Comparison of ENCODE assay signal across 1 cellular context in genomic region chr2:27177441-27178351, GRCh38.
A peak's percentile ranks its signal among the peaks of the same experiment; 100 is the strongest.
TF ChIP-seq lines count a peak whose summit lies in the region.

No MANE protein-coding gene starts in this region.

TF ChIP-seq in HepG2, 621 proteins besides CTCF, POLR2A, EP300 and RAD21 (continued from another document and continues in another):
- no peak; the same call in 1 of the 2 replicates for TF ChIP-seq ZSCAN5A (CRISPR knock-in tag; IDR thresholded peaks at IDR 0.05; ENCODE audit: borderline replicate concordance)
- no peak for TF ChIP-seq MBNL3 (CRISPR knock-in tag; conservative IDR thresholded peaks at IDR 0.05)
- peak; percentile 53; the same call in 1 of the 2 replicates for TF ChIP-seq ZNF263 (CRISPR knock-in tag; IDR thresholded peaks at IDR 0.05)
- TF ChIP-seq ERF (CRISPR knock-in tag; IDR thresholded peaks at IDR 0.05): peak; percentile 76
- TF ChIP-seq ZBTB25 (CRISPR knock-in tag; IDR thresholded peaks at IDR 0.05): peak; percentile 91
- TF ChIP-seq TRIM22 (IDR thresholded peaks at IDR 0.05): no peak
- peak; percentile 83 for TF ChIP-seq TFE3 (CRISPR knock-in tag; IDR thresholded peaks at IDR 0.05)
- no peak for TF ChIP-seq TMF1 (CRISPR knock-in tag; IDR thresholded peaks at IDR 0.05; ENCODE audit: low read depth)
- no peak for TF ChIP-seq NFE2 (CRISPR knock-in tag; IDR thresholded peaks at IDR 0.05)
- no peak for TF ChIP-seq THAP7 (CRISPR knock-in tag; IDR thresholded peaks at IDR 0.05)
- no peak for TF ChIP-seq PBX3 (CRISPR knock-in tag; IDR thresholded peaks at IDR 0.05; ENCODE audit: borderline replicate concordance)
- no peak for TF ChIP-seq PHF20 (CRISPR knock-in tag; IDR thresholded peaks at IDR 0.05)
- TF ChIP-seq ZNF891 (CRISPR knock-in tag; IDR thresholded peaks at IDR 0.05): peak; percentile 49; the same call in 1 of the 2 replicates
- peak; percentile 51; the same call in 1 of the 2 replicates for TF ChIP-seq ZMYM4 (CRISPR knock-in tag; IDR thresholded peaks at IDR 0.05)
- TF ChIP-seq ZNF343 (CRISPR knock-in tag; IDR thresholded peaks at IDR 0.05): no peak; the same call in 1 of the 2 replicates
- no peak for TF ChIP-seq BCLAF1 (IDR thresholded peaks at IDR 0.05)
- TF ChIP-seq NCOA5 (CRISPR knock-in tag; IDR thresholded peaks at IDR 0.05): no peak
- no peak for TF ChIP-seq HNRNPL (IDR thresholded peaks at IDR 0.05; ENCODE audit: low read depth, low read length)
- TF ChIP-seq ZNF256 (CRISPR knock-in tag; conservative IDR thresholded peaks at IDR 0.05): no peak
- TF ChIP-seq REXO4 (CRISPR knock-in tag; IDR thresholded peaks at IDR 0.05; ENCODE audit: borderline replicate concordance): no peak
- TF ChIP-seq ZNF563 (CRISPR knock-in tag; IDR thresholded peaks at IDR 0.05): peak; percentile 93
- no peak for TF ChIP-seq RELA (CRISPR knock-in tag; IDR thresholded peaks at IDR 0.05)
- peak; percentile 86 for TF ChIP-seq ZNF7 (CRISPR knock-in tag; IDR thresholded peaks at IDR 0.05)
- TF ChIP-seq ZNF124 (CRISPR knock-in tag; IDR thresholded peaks at IDR 0.05): peak; percentile 44; the same call in 1 of the 2 replicates
- TF ChIP-seq AGO2 (optimal IDR thresholded peaks at IDR 0.05; ENCODE audit: low read depth, low read length): no peak
- no peak for TF ChIP-seq ZNF776 (CRISPR knock-in tag; IDR thresholded peaks at IDR 0.05)
- no peak for TF ChIP-seq NAIF1 (CRISPR knock-in tag; IDR thresholded peaks at IDR 0.05; ENCODE audit: borderline replicate concordance)
- no peak for TF ChIP-seq TIGD3 (CRISPR knock-in tag; IDR thresholded peaks at IDR 0.05; ENCODE audit: borderline replicate concordance)
- peak; percentile 98 for TF ChIP-seq NFIC (IDR thresholded peaks at IDR 0.05; ENCODE audit: low read length)
- TF ChIP-seq ZNF577 (CRISPR knock-in tag; IDR thresholded peaks at IDR 0.05; ENCODE audit: borderline replicate concordance, low read depth): no peak
- peak; percentile 54; the same call in 1 of the 2 replicates for TF ChIP-seq ELF1 (CRISPR knock-in tag; IDR thresholded peaks at IDR 0.05)
- TF ChIP-seq TP53 (CRISPR knock-in tag; conservative IDR thresholded peaks at IDR 0.05): 0 out of 2 replicates have a peak, but pooled peaks have one; percentile 35
- 0 out of 2 replicates have a peak, but pooled peaks have one; percentile 42 for TF ChIP-seq ZNF775 (CRISPR knock-in tag; IDR thresholded peaks at IDR 0.05; ENCODE audit: borderline replicate concordance)
- TF ChIP-seq ONECUT2 (CRISPR knock-in tag; IDR thresholded peaks at IDR 0.05): peak; percentile 73
- TF ChIP-seq ATAD3A (CRISPR knock-in tag; IDR thresholded peaks at IDR 0.05): no peak
- peak; percentile 65; the same call in 1 of the 2 replicates for TF ChIP-seq ZNF3 (CRISPR knock-in tag; IDR thresholded peaks at IDR 0.05)
- TF ChIP-seq FOXM1 (CRISPR knock-in tag; IDR thresholded peaks at IDR 0.05): no peak
- peak; percentile 59 for TF ChIP-seq SALL2 (CRISPR knock-in tag; IDR thresholded peaks at IDR 0.05)
- TF ChIP-seq REPIN1 (CRISPR knock-in tag; IDR thresholded peaks at IDR 0.05; ENCODE audit: borderline replicate concordance, low read depth): 0 out of 2 replicates have a peak, but pooled peaks have one; percentile 32
- TF ChIP-seq ARID5B (CRISPR knock-in tag; IDR thresholded peaks at IDR 0.05): peak; percentile 97
- TF ChIP-seq AKNA (CRISPR knock-in tag; IDR thresholded peaks at IDR 0.05; ENCODE audit: borderline replicate concordance): peak; percentile 64; the same call in 1 of the 2 replicates
- TF ChIP-seq ZNF761 (CRISPR knock-in tag; conservative IDR thresholded peaks at IDR 0.05): no peak; the same call in 1 of the 2 replicates
